Comparison of ENCODE assay signal across 8 cellular contexts in genomic region chr5:154714271-154714986, GRCh38. TPM values are rescaled to one million over a fixed set of nuclear protein-coding genes. Genes with fewer than 3 reads are reported as not detected.
DNase-seq lines count a peak whose midpoint lies in the region; ATAC-seq and TF ChIP-seq lines count a peak whose summit lies in the region.

No MANE protein-coding gene starts in this region.

- H3K4me1 ChIP-seq in esophagus squamous epithelium (peaks cover 3 to 36% (median 21%) of the 10 kb centered on the region in 3 donors), SJCRH30 (peaks cover 4% of the 10 kb centered on the region; the same call in 1 of the 2 replicates)

- no peaks in the 10 kb centered on the region for H3K36me3 Mint-ChIP-seq in activated CD4-positive, alpha-beta memory T cell treated with anti-CD3 and anti-CD28 coated beads for 36 hours
- H3K36me3 Mint-ChIP-seq in activated CD4-positive, alpha-beta memory T cell treated with anti-CD3 and anti-CD28 coated beads, Interleukin-2, amount 10 ng/mL, durations not matched to agents 7 days and 5 days (ENCODE audit: low read depth), result no peaks in the 10 kb centered on the region
- no peaks in the 10 kb centered on the region for H3K36me3 Mint-ChIP-seq in stimulated activated naive CD8-positive, alpha-beta T cell treated with anti-CD3 and anti-CD28 coated beads, Interleukin-15, Interleukin-2, amounts not matched to agents 100 ng/mL and 50 ng/mL, for 24 hours (ENCODE audit: low read depth)

- H3K27ac ChIP-seq in esophagus squamous epithelium, result peak overlapping the region; percentile 57 to 80 (median 79)
- H3K27ac ChIP-seq in SJCRH30, result no peak overlapping the region

- peaks cover 5% of the 10 kb centered on the region for H3K4me1 Mint-ChIP-seq in activated CD4-positive, alpha-beta memory T cell treated with anti-CD3 and anti-CD28 coated beads for 36 hours (ENCODE audit: low read depth)
- peaks cover 5% of the 10 kb centered on the region for H3K4me1 Mint-ChIP-seq in activated CD4-positive, alpha-beta memory T cell treated with anti-CD3 and anti-CD28 coated beads, Interleukin-2, amount 10 ng/mL, durations not matched to agents 7 days and 5 days
- peaks cover 7% of the 10 kb centered on the region for H3K4me1 Mint-ChIP-seq in stimulated activated naive CD8-positive, alpha-beta T cell treated with anti-CD3 and anti-CD28 coated beads, Interleukin-15, Interleukin-2, amounts not matched to agents 100 ng/mL and 50 ng/mL, for 24 hours (ENCODE audit: low read depth)

- intact Hi-C loops in activated CD4-positive, alpha-beta memory T cell treated with anti-CD3 and anti-CD28 coated beads for 36 hours (cut with micrococcal nuclease), result no loop called here
- intact Hi-C loops in esophagus squamous epithelium (cut with DNase I), result no loop called here

- no peaks in the 10 kb centered on the region for H3K9me3 ChIP-seq in esophagus squamous epithelium
- no peaks in the 10 kb centered on the region for H3K9me3 ChIP-seq in SJCRH30 (replicated peaks)

- no peak overlapping the region for H3K27ac Mint-ChIP-seq in activated CD4-positive, alpha-beta memory T cell treated with anti-CD3 and anti-CD28 coated beads for 36 hours
- no peak overlapping the region for H3K27ac Mint-ChIP-seq in activated CD4-positive, alpha-beta memory T cell treated with anti-CD3 and anti-CD28 coated beads, Interleukin-2, amount 10 ng/mL, durations not matched to agents 7 days and 5 days
- peak overlapping the region; percentile 68 for H3K27ac Mint-ChIP-seq in stimulated activated naive CD8-positive, alpha-beta T cell treated with anti-CD3 and anti-CD28 coated beads, Interleukin-15, Interleukin-2, amounts not matched to agents 100 ng/mL and 50 ng/mL, for 24 hours

- no peaks in the 10 kb centered on the region for H3K36me3 ChIP-seq in esophagus squamous epithelium
- no peaks in the 10 kb centered on the region for H3K36me3 ChIP-seq in SJCRH30

- TF ChIP-seq CTCF in esophagus squamous epithelium (IDR thresholded peaks at IDR 0.05), result no peak

- CTCF ChIA-PET in activated CD4-positive, alpha-beta memory T cell treated with anti-CD3 and anti-CD28 coated beads for 36 hours (lab: Charles Lee), result no interaction called here
- CTCF ChIA-PET in activated CD4-positive, alpha-beta memory T cell treated with anti-CD3 and anti-CD28 coated beads, Interleukin-2, amount 10 ng/mL, durations not matched to agents 7 days and 5 days (lab: Charles Lee), result interaction anchor here (0.6 kb wide), 1 partner anchor 40 kb away, joined by 5 read pairs; no protein-coding TSS in a partner anchor

- ATAC-seq in HG02763 (IDR thresholded peaks at IDR 0.05; ENCODE audit: unreplicated experiment), result peak; percentile 67

- POLR2A ChIA-PET in activated CD4-positive, alpha-beta memory T cell treated with anti-CD3 and anti-CD28 coated beads for 36 hours (lab: Charles Lee), result no interaction called here
- POLR2A ChIA-PET in activated CD4-positive, alpha-beta memory T cell treated with anti-CD3 and anti-CD28 coated beads, Interleukin-2, amount 10 ng/mL, durations not matched to agents 7 days and 5 days (lab: Charles Lee), result no interaction called here

- WGBS in esophagus squamous epithelium, 2 donors, result 19 to 44% methylated on average over 10 of the region's 10 CpGs

- H3K27me3 Mint-ChIP-seq in activated CD4-positive, alpha-beta memory T cell treated with anti-CD3 and anti-CD28 coated beads for 36 hours, result no peaks in the 10 kb centered on the region
- H3K27me3 Mint-ChIP-seq in activated CD4-positive, alpha-beta memory T cell treated with anti-CD3 and anti-CD28 coated beads, Interleukin-2, amount 10 ng/mL, durations not matched to agents 7 days and 5 days, result no peaks in the 10 kb centered on the region
- H3K27me3 Mint-ChIP-seq in stimulated activated naive CD8-positive, alpha-beta T cell treated with anti-CD3 and anti-CD28 coated beads, Interleukin-15, Interleukin-2, amounts not matched to agents 100 ng/mL and 50 ng/mL, for 24 hours, result no peaks in the 10 kb centered on the region

- H3K27me3 ChIP-seq in esophagus squamous epithelium, result no peaks in the 10 kb centered on the region
- H3K27me3 ChIP-seq in SJCRH30, result no peaks in the 10 kb centered on the region

- H3K9me3 Mint-ChIP-seq in activated CD4-positive, alpha-beta memory T cell treated with anti-CD3 and anti-CD28 coated beads for 36 hours, result no peaks in the 10 kb centered on the region
- no peaks in the 10 kb centered on the region for H3K9me3 Mint-ChIP-seq in activated CD4-positive, alpha-beta memory T cell treated with anti-CD3 and anti-CD28 coated beads, Interleukin-2, amount 10 ng/mL, durations not matched to agents 7 days and 5 days
- no peaks in the 10 kb centered on the region for H3K9me3 Mint-ChIP-seq in stimulated activated naive CD8-positive, alpha-beta T cell treated with anti-CD3 and anti-CD28 coated beads, Interleukin-15, Interleukin-2, amounts not matched to agents 100 ng/mL and 50 ng/mL, for 24 hours

- DNase-seq in activated CD4-positive, alpha-beta memory T cell treated with anti-CD3 and anti-CD28 coated beads for 36 hours, result peak; percentile 8
- no peak for DNase-seq in activated CD4-positive, alpha-beta memory T cell treated with anti-CD3 and anti-CD28 coated beads, Interleukin-2, amount 10 ng/mL, durations not matched to agents 7 days and 5 days
- DNase-seq in NOMO-1 treated with dmso at 0.1 percent for 144 hours (lab: John Stamatoyannopoulos, UW; ENCODE audit: unreplicated experiment), result peak; percentile 75
- no peak for DNase-seq in esophagus squamous epithelium (lab: John Stamatoyannopoulos, UW)
- no peak for DNase-seq in SJCRH30
- DNase-seq in nucleus accumbens (lab: John Stamatoyannopoulos, UW), result no peak

- peak overlapping the region in 1 of 4 donors; percentile 57 for H3K4me3 ChIP-seq in esophagus squamous epithelium
- no peak overlapping the region for H3K4me3 ChIP-seq in SJCRH30

- no peak overlapping the region for H3K4me3 Mint-ChIP-seq in activated CD4-positive, alpha-beta memory T cell treated with anti-CD3 and anti-CD28 coated beads for 36 hours
- no peak overlapping the region for H3K4me3 Mint-ChIP-seq in activated CD4-positive, alpha-beta memory T cell treated with anti-CD3 and anti-CD28 coated beads, Interleukin-2, amount 10 ng/mL, durations not matched to agents 7 days and 5 days
- H3K4me3 Mint-ChIP-seq in stimulated activated naive CD8-positive, alpha-beta T cell treated with anti-CD3 and anti-CD28 coated beads, Interleukin-15, Interleukin-2, amounts not matched to agents 100 ng/mL and 50 ng/mL, for 24 hours, result no peak overlapping the region

- no peak for TF ChIP-seq POLR2A in esophagus squamous epithelium (IDR thresholded peaks at IDR 0.05)

RNA-seq across cellular contexts. Expression of gene LARP1, which starts 40.7 kb away (rescaled TPM):
- total RNA-seq in activated CD4-positive, alpha-beta memory T cell treated with anti-CD3 and anti-CD28 coated beads for 36 hours, result 100 to 1,000 TPM; 186 to 201 TPM
- 100 to 1,000 TPM; 174 to 177 TPM for total RNA-seq in activated CD4-positive, alpha-beta memory T cell treated with anti-CD3 and anti-CD28 coated beads, Interleukin-2, amount 10 ng/mL, durations not matched to agents 7 days and 5 days
- total RNA-seq in esophagus squamous epithelium, result 100 to 1,000 TPM in 1 of 4 donors, 10 to 100 TPM in 3; 81.7 to 105 (median 95.2) TPM
- total RNA-seq in SJCRH30 (2014; rRNA removed; shearing (Covaris generic)), result 99.9 and 100.0 TPM in 2 replicates

Comparison
In these comparisons a context has a peak if more than half of its experiments do, and no peak if none do; other contexts are left out.
1. DNase-seq: peak in activated CD4-positive, alpha-beta memory T cell treated with anti-CD3 and anti-CD28 coated beads for 36 hours (single experiment) and NOMO-1 treated with dmso at 0.1 percent for 144 hours (single experiment); none in activated CD4-positive, alpha-beta memory T cell treated with anti-CD3 and anti-CD28 coated beads, Interleukin-2, amount 10 ng/mL, durations not matched to agents 7 days and 5 days (single experiment), esophagus squamous epithelium (single experiment), SJCRH30 (0 of 2) and nucleus accumbens (0 of 56).